20 cellular contexts compared by ENCODE assay signal in genomic region chr12:67792185-67792584, GRCh38.
DNase-seq lines count a peak whose midpoint lies in the region; ATAC-seq, FAIRE-seq and TF ChIP-seq lines count a peak whose summit lies in the region.
"Had no signal": no experiment of that assay in that cellular context is flagged by ENCODE, and none has a peak within 500 bp of the region (broad histone marks: within the 10 kb centered on the region; RNA-seq: fewer than 3 reads in every experiment).

No MANE protein-coding gene starts in this region.

- no peak overlapping the region for H3K4ac ChIP-seq in H9 (ENCODE audit: low read depth, low read length)

- H3K56ac ChIP-seq in H9 (ENCODE audit: insufficient read length, low read depth, low read length), result no peak overlapping the region

- no peak overlapping the region for H3K9ac ChIP-seq in H9 (ENCODE audit: extremely low read depth, insufficient read length, low read length)
- H3K9ac ChIP-seq: BLaER1 treated with 17β-estradiol and CSF1 and Interleukin-3, amounts not matched to agents 10 nM and 100 nM had no signal

- H2BK15ac ChIP-seq in H9 (ENCODE audit: low read depth, low read length), result no peak overlapping the region

- H3K4me1 Mint-ChIP-seq in H9, result peaks cover 13 to 15% of the 10 kb centered on the region in 2 experiments
- H3K4me1 Mint-ChIP-seq in activated T-helper 17 cell treated with anti-CD3 and anti-CD28 coated beads, Interleukin-2, amount 50 U/mL, for 72 hours, result no peaks in the 10 kb centered on the region

- H4K5ac ChIP-seq in H9 (ENCODE audit: insufficient read length, low read depth, low read length), result no peak overlapping the region

- H4K8ac ChIP-seq in H9 (replicated peaks; ENCODE audit: insufficient read length, low read depth, low read length), result no peak overlapping the region

- H3K4me1 ChIP-seq in H9 (ENCODE audit: insufficient read depth, low read length) (no peaks in the 10 kb centered on the region), pancreas (peaks cover 0 to 3% (median 0%) of the 10 kb centered on the region in 3 donors)
- H3K4me1 ChIP-seq: BLaER1 treated with 17β-estradiol and CSF1 and Interleukin-3, amounts not matched to agents 10 nM and 100 nM had no signal

- H3K4me3 ChIP-seq in pancreas, result peak overlapping the region in 1 of 4 donors; percentile 8
- H3K4me3 ChIP-seq: BLaER1 treated with 17β-estradiol and CSF1 and Interleukin-3, amounts not matched to agents 10 nM and 100 nM; MG63 had no signal

- H2AK5ac ChIP-seq in H9 (ENCODE audit: insufficient read length, low read length), result no peak overlapping the region

- H3K79me1 ChIP-seq in H9 (ENCODE audit: insufficient read depth, low read depth, low read length, poor library complexity, severe bottlenecking), result no peaks in the 10 kb centered on the region

- no peak for TF ChIP-seq CTCF in H9 (conservative IDR thresholded peaks at IDR 0.05)
- no peak for TF ChIP-seq CTCF in pancreas (IDR thresholded peaks at IDR 0.05)

- no peak overlapping the region for H3T11ph ChIP-seq in H9 (ENCODE audit: low read length)

- ATAC-seq in activated T-helper 17 cell treated with anti-CD3 and anti-CD28 coated beads, Interleukin-2, amount 50 U/mL, for 72 hours (replicated peaks), result peak; percentile 55
- peak; percentile 85 to 91 (median 88) for ATAC-seq in pancreas
- no peak for ATAC-seq in HG02938 (IDR thresholded peaks at IDR 0.05; ENCODE audit: unreplicated experiment)

- H2BK5ac ChIP-seq in H9 (ENCODE audit: insufficient read length, low read length), result no peak overlapping the region

- H3K27me3 ChIP-seq in H9 (ENCODE audit: insufficient read depth, low read length), result no peaks in the 10 kb centered on the region
- no peaks in the 10 kb centered on the region for H3K27me3 ChIP-seq in pancreas
- H3K27me3 ChIP-seq: BLaER1 treated with 17β-estradiol and CSF1 and Interleukin-3, amounts not matched to agents 10 nM and 100 nM; MG63 had no signal

- no CpG with 5 or more reads among the region's 12 CpGs for WGBS in H9 (ENCODE audit: extremely low coverage, insufficient read length, low lambda C conversion rate)
- 47 to 66% methylated on average over 12 of the region's 12 CpGs for whole genome bisulfite sequencing in pancreas, 2 donors

- H3K9me3 ChIP-seq in H9 (ENCODE audit: control insufficient read depth, low read depth, low read length) (no peaks in the 10 kb centered on the region), pancreas (no peaks in the 10 kb centered on the region)

- DNase-seq in activated effector memory CD4-positive, alpha-beta T cell treated with anti-CD3 and anti-CD28 coated beads, Interleukin-2, amount 50 U/mL, for 16 hours, result peak; percentile 68
- no peak for DNase-seq in activated effector memory CD4-positive, alpha-beta T cell treated with Interleukin-2 at 50 U/mL for 16 hours
- DNase-seq in H9 (peak; percentile 45), pancreas (peak; percentile 77 to 92 (median 90)), NCI-H1092 treated with DMSO at 0.1 percent for 48 hours (lab: John Stamatoyannopoulos, UW) (no peak), SKM-1 treated with dmso at 0.1 percent for 144 hours (lab: John Stamatoyannopoulos, UW; ENCODE audit: unreplicated experiment) (no peak)
- DNase-seq: 8988T, GOT3, HFFc6, MG63, NCI-H1105, NCI-H2029, NCI-H524, OCI-M1 had no signal

- peak overlapping the region; percentile 57; the same call in 1 of the 2 replicates for H3K14ac ChIP-seq in H9 (ENCODE audit: insufficient read depth, low read length)

- H3K36me3 Mint-ChIP-seq in H9 (ENCODE audit: insufficient read depth in 1 of 3, low read depth in 3 of 3), result peaks cover 0 to 11% (median 4%) of the 10 kb centered on the region in 3 experiments; a peak in 1 of 7 replicates
- no peaks in the 10 kb centered on the region for H3K36me3 Mint-ChIP-seq in activated T-helper 17 cell treated with anti-CD3 and anti-CD28 coated beads, Interleukin-2, amount 50 U/mL, for 72 hours (ENCODE audit: low read depth)

- H2AFZ ChIP-seq in H9 (ENCODE audit: low read length), result no peak overlapping the region

- no peaks in the 10 kb centered on the region for H3K79me2 ChIP-seq in H9 (ENCODE audit: insufficient read depth, low read length)

- H2BK12ac ChIP-seq in H9 (ENCODE audit: insufficient read length, low read depth, low read length), result no peak overlapping the region

- no peak overlapping the region; a peak in 1 of 7 replicates for H3K27ac Mint-ChIP-seq in H9
- H3K27ac Mint-ChIP-seq in activated T-helper 17 cell treated with anti-CD3 and anti-CD28 coated beads, Interleukin-2, amount 50 U/mL, for 72 hours, result no peak overlapping the region
- H3K27ac Mint-ChIP-seq: HFFc6 had no signal

- H3K4me2 ChIP-seq in H9 (ENCODE audit: insufficient read depth, insufficient read length, low read length), result no peak overlapping the region
- H3K4me2 ChIP-seq: BLaER1 treated with 17β-estradiol and CSF1 and Interleukin-3, amounts not matched to agents 10 nM and 100 nM had no signal

- H3K27ac ChIP-seq in H9 (ENCODE audit: insufficient read length, low read depth, low read length) (no peak overlapping the region), pancreas (peak overlapping the region in 3 of 4 donors; percentile 11 to 57 (median 50))
- H3K27ac ChIP-seq: BLaER1 treated with 17β-estradiol and CSF1 and Interleukin-3, amounts not matched to agents 10 nM and 100 nM had no signal

- intact Hi-C loops in pancreas (cut with DNase I), result no loop called here

- no peaks in the 10 kb centered on the region for H4K20me1 ChIP-seq in H9 (ENCODE audit: control insufficient read depth, insufficient read depth, insufficient read length)
- H4K20me1 ChIP-seq: BLaER1 treated with 17β-estradiol and CSF1 and Interleukin-3, amounts not matched to agents 10 nM and 100 nM had no signal

- H3K9me3 Mint-ChIP-seq in H9, result peaks cover 6 to 16% of the 10 kb centered on the region in 2 experiments
- H3K9me3 Mint-ChIP-seq in activated T-helper 17 cell treated with anti-CD3 and anti-CD28 coated beads, Interleukin-2, amount 50 U/mL, for 72 hours, result no peaks in the 10 kb centered on the region

- no peaks in the 10 kb centered on the region for H3K27me3 Mint-ChIP-seq in H9 (ENCODE audit: low read depth)
- no peaks in the 10 kb centered on the region for H3K27me3 Mint-ChIP-seq in activated T-helper 17 cell treated with anti-CD3 and anti-CD28 coated beads, Interleukin-2, amount 50 U/mL, for 72 hours

- no peak overlapping the region for H4K91ac ChIP-seq in H9 (ENCODE audit: insufficient read length, low read depth, low read length)

- H3K23ac ChIP-seq in H9 (ENCODE audit: insufficient read length, low read depth, low read length), result no peak overlapping the region

- no peak overlapping the region for H2BK20ac ChIP-seq in H9 (ENCODE audit: low read depth, low read length, poor library complexity, severe bottlenecking)

- FAIRE-seq in pancreas (lab: Jason Lieb, UNC), result no peak
- FAIRE-seq: G401.6, GM12891, GM19239 had no signal

- no peak overlapping the region for H2BK120ac ChIP-seq in H9 (ENCODE audit: low read depth, low read length, poor library complexity, severe bottlenecking)

- H3K23me2 ChIP-seq in H9 (ENCODE audit: insufficient read length, low read depth, low read length, poor library complexity, severe bottlenecking), result no peaks in the 10 kb centered on the region

- H3K18ac ChIP-seq in H9 (ENCODE audit: insufficient read length, low read depth, low read length), result peak overlapping the region; percentile 70

- no peaks in the 10 kb centered on the region for H3K36me3 ChIP-seq in pancreas
- H3K36me3 ChIP-seq: BLaER1 treated with 17β-estradiol and CSF1 and Interleukin-3, amounts not matched to agents 10 nM and 100 nM; MG63 had no signal

- peak overlapping the region in 1 of 2 experiments; percentile 55; a peak in 2 of 5 replicates for H3K4me3 Mint-ChIP-seq in H9
- H3K4me3 Mint-ChIP-seq in activated T-helper 17 cell treated with anti-CD3 and anti-CD28 coated beads, Interleukin-2, amount 50 U/mL, for 72 hours, result peak overlapping the region; percentile 30
- H3K4me3 Mint-ChIP-seq: HFFc6 had no signal

Comparison
In these comparisons a context has a peak if more than half of its experiments do, and no peak if none do; other contexts are left out.
1. DNase-seq: peak in activated effector memory CD4-positive, alpha-beta T cell treated with anti-CD3 and anti-CD28 coated beads, Interleukin-2, amount 50 U/mL, for 16 hours (single experiment), H9 (single experiment) and pancreas (6 of 6); none in activated effector memory CD4-positive, alpha-beta T cell treated with Interleukin-2 at 50 U/mL for 16 hours (single experiment), NCI-H1092 treated with DMSO at 0.1 percent for 48 hours (single experiment) and SKM-1 treated with dmso at 0.1 percent for 144 hours (single experiment).